Comparison of ENCODE assay signal across 1 cellular context in the genomic region with DNA sequence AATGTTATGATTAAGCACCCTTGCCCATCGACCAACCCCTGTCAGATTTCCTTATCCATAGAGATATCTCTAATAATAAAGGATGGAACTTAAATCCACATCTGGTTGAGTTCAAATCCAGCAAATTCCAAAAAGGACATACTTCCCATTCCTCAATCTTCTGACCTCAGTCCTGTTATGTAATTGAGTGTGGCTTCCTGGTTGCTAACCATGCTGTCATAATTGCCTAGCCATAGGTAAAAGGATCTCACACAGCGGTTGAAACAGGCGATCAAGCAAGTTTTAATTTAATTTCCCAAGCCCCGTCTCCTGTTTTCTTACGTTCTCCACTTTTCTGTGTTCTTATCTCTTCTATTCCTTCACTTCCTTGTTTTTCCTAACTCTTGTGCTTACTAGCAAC.
TF ChIP-seq lines count a peak whose summit lies in the region.

No MANE protein-coding gene starts in this region.

TF ChIP-seq in IMR-90, 13 proteins besides CTCF, POLR2A, EP300 and RAD21 (continued from another document):
- no peak for TF ChIP-seq CHD1 (IDR thresholded peaks at IDR 0.05; ENCODE audit: low read depth, low read length)
- no peak for TF ChIP-seq SMC3 (IDR thresholded peaks at IDR 0.05; ENCODE audit: low read depth, low read length)
